19 cellular contexts compared by ENCODE assay signal in the genomic region with DNA sequence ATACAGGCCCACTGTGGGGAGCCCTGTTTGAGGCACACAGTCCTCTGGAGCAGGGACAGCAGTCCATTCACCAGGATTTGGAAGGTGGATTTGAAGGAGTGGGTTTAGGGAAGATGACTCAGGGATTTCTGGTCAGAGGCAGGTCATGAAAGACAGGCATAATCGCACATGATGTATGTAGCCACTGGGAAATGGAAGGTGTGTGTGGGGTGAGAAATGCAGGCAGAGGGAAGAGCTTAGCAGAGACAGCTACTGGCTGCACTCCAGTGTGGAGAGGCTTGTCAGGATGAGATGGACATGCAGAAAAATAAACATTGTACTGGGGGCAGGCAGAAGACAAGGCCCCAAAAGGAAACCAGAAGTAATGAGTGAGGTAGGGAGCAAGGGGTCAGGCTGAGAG.
DNase-seq lines count a peak whose midpoint lies in the region; ATAC-seq, FAIRE-seq and TF ChIP-seq lines count a peak whose summit lies in the region.
"Had no signal": no experiment of that assay in that cellular context is flagged by ENCODE, and none has a peak within 500 bp of the region (broad histone marks: within the 10 kb centered on the region; RNA-seq: fewer than 3 reads in every experiment).

No MANE protein-coding gene starts in this region.

- no peak for FAIRE-seq in astrocyte (lab: Jason Lieb, UNC)

- no peak overlapping the region for H3K27ac ChIP-seq in astrocyte (ENCODE audit: low read depth, low read length)
- H3K27ac ChIP-seq: ascending aorta, gastrocnemius medialis had no signal

- no peaks in the 10 kb centered on the region for H3K9me3 Mint-ChIP-seq in astrocyte (ENCODE audit: unreplicated experiment)
- H3K9me3 Mint-ChIP-seq in stimulated activated memory B cell treated with anti-CD40 and anti-IgM and Interleukin-4, amounts not matched to agents 10 μg/mL and 1 μg/mL and 100 μg/mL, for 72 hours: no peaks in the 10 kb centered on the region
- H3K9me3 Mint-ChIP-seq: activated naive CD4-positive, alpha-beta T cell treated with anti-CD3 and anti-CD28 coated beads, Interleukin-2, amount 10 ng/mL, durations not matched to agents 7 days and 5 days had no signal

- H3K4me3 Mint-ChIP-seq in astrocyte (ENCODE audit: unreplicated experiment): no peak overlapping the region
- no peak overlapping the region for H3K4me3 Mint-ChIP-seq in stimulated activated memory B cell treated with anti-CD40 and anti-IgM and Interleukin-4, amounts not matched to agents 10 μg/mL and 1 μg/mL and 100 μg/mL, for 72 hours
- H3K4me3 Mint-ChIP-seq: activated naive CD4-positive, alpha-beta T cell treated with anti-CD3 and anti-CD28 coated beads, Interleukin-2, amount 10 ng/mL, durations not matched to agents 7 days and 5 days had no signal

- TF ChIP-seq CTCF in astrocyte (IDR thresholded peaks at IDR 0.05; ENCODE audit: insufficient read depth, low read depth, low read length): no peak

- H3K36me3 ChIP-seq in astrocyte (ENCODE audit: insufficient read depth, low read length): no peaks in the 10 kb centered on the region
- H3K36me3 ChIP-seq: gastrocnemius medialis had no signal

- H3K4me2 ChIP-seq in astrocyte (ENCODE audit: low read length): no peak overlapping the region

- H3K27me3 Mint-ChIP-seq in astrocyte (ENCODE audit: low read depth, unreplicated experiment): no peaks in the 10 kb centered on the region
- H3K27me3 Mint-ChIP-seq in stimulated activated memory B cell treated with anti-CD40 and anti-IgM and Interleukin-4, amounts not matched to agents 10 μg/mL and 1 μg/mL and 100 μg/mL, for 72 hours: no peaks in the 10 kb centered on the region
- H3K27me3 Mint-ChIP-seq: activated naive CD4-positive, alpha-beta T cell treated with anti-CD3 and anti-CD28 coated beads, Interleukin-2, amount 10 ng/mL, durations not matched to agents 7 days and 5 days had no signal

- no peak overlapping the region for H2AFZ ChIP-seq in astrocyte (ENCODE audit: low read depth, low read length)

- H3K4me1 ChIP-seq in astrocyte (ENCODE audit: insufficient read depth, low read length): no peaks in the 10 kb centered on the region
- H3K4me1 ChIP-seq: ascending aorta, gastrocnemius medialis had no signal

- H3K27me3 ChIP-seq in astrocyte (ENCODE audit: insufficient read depth, low read length): no peaks in the 10 kb centered on the region
- H3K27me3 ChIP-seq: ascending aorta, gastrocnemius medialis had no signal

- H4K20me1 ChIP-seq in astrocyte (ENCODE audit: insufficient read depth, low read length): peaks cover 5% of the 10 kb centered on the region

- no peak overlapping the region for H3K9ac ChIP-seq in astrocyte (ENCODE audit: low read length)

- H3K79me2 ChIP-seq in astrocyte (ENCODE audit: insufficient read depth, low read length): no peaks in the 10 kb centered on the region

- peaks cover 4% of the 10 kb centered on the region for H3K36me3 Mint-ChIP-seq in astrocyte (ENCODE audit: low read depth, unreplicated experiment)
- peaks cover 13% of the 10 kb centered on the region for H3K36me3 Mint-ChIP-seq in stimulated activated memory B cell treated with anti-CD40 and anti-IgM and Interleukin-4, amounts not matched to agents 10 μg/mL and 1 μg/mL and 100 μg/mL, for 72 hours

- DNase-seq in HCEC 1CT (peak; percentile 26), astrocyte (ENCODE audit: low read depth) (peak; percentile 30), iris pigment epithelial cell (ENCODE audit: low read depth) (peak; percentile 87), NCI-H82 (lab: John Stamatoyannopoulos, UW) (no peak), GDM1 (lab: John Stamatoyannopoulos, UW) (no peak)
- DNase-seq in activated CD4-positive, alpha-beta T cell treated with anti-CD3 and anti-CD28 coated beads for 1 hour: no peak
- DNase-seq: activated CD8-positive, alpha-beta memory T cell treated with anti-CD3 and anti-CD28 coated beads for 24 hours; activated naive CD4-positive, alpha-beta T cell treated with anti-CD3 and anti-CD28 coated beads, Interleukin-2, amount 10 ng/mL, durations not matched to agents 7 days and 5 days; activated T-cell treated with anti-CD3 and anti-CD28 coated beads, Interleukin-2, amount 50 U/mL, for 48 hours; gastrocnemius medialis; left cardiac atrium; NCI-H187; NCI-H345; stimulated activated CD4-positive, alpha-beta T cell treated with anti-CD3 and anti-CD28 coated beads, Interleukin-12 subunit alpha, Interleukin-12 subunit beta, amount 100 ng/mL, for 4 hours; T-helper 9 cell had no signal

- no peaks in the 10 kb centered on the region for H3K9me3 ChIP-seq in astrocyte (ENCODE audit: insufficient read depth, low read depth, low read length)
- H3K9me3 ChIP-seq: ascending aorta, gastrocnemius medialis had no signal

- ATAC-seq in stimulated activated memory B cell treated with anti-CD40 and anti-IgM and Interleukin-4, amounts not matched to agents 10 μg/mL and 1 μg/mL and 100 μg/mL, for 72 hours: no peak
- ATAC-seq: activated CD4-positive, CD25-positive, alpha-beta regulatory T cell treated with anti-CD3 and anti-CD28 coated beads, Interleukin-2, amount 50 U/mL, for 24 hours; gastrocnemius medialis; left cardiac atrium; SK-N-SH treated with all-trans-retinoic acid at 6 μM for 48 hours had no signal

- H3K4me3 ChIP-seq in astrocyte (ENCODE audit: insufficient read depth, low read depth, low read length): no peak overlapping the region
- H3K4me3 ChIP-seq: ascending aorta, gastrocnemius medialis had no signal

- peaks cover 1% of the 10 kb centered on the region for H3K4me1 Mint-ChIP-seq in astrocyte (ENCODE audit: low read depth, unreplicated experiment)
- H3K4me1 Mint-ChIP-seq in stimulated activated memory B cell treated with anti-CD40 and anti-IgM and Interleukin-4, amounts not matched to agents 10 μg/mL and 1 μg/mL and 100 μg/mL, for 72 hours: peaks cover 33% of the 10 kb centered on the region

- no peak overlapping the region for H3K27ac Mint-ChIP-seq in astrocyte (ENCODE audit: unreplicated experiment)
- peak overlapping the region; percentile 39 for H3K27ac Mint-ChIP-seq in stimulated activated memory B cell treated with anti-CD40 and anti-IgM and Interleukin-4, amounts not matched to agents 10 μg/mL and 1 μg/mL and 100 μg/mL, for 72 hours
- H3K27ac Mint-ChIP-seq: activated naive CD4-positive, alpha-beta T cell treated with anti-CD3 and anti-CD28 coated beads, Interleukin-2, amount 10 ng/mL, durations not matched to agents 7 days and 5 days had no signal

Comparison
In these comparisons a context has a peak if more than half of its experiments do, and no peak if none do; other contexts are left out.
1. DNase-seq: peak in HCEC 1CT (single experiment), astrocyte (single experiment) and iris pigment epithelial cell (single experiment); none in NCI-H82 (single experiment), activated CD4-positive, alpha-beta T cell treated with anti-CD3 and anti-CD28 coated beads for 1 hour (single experiment) and GDM1 (single experiment).